Comparison of ENCODE assay signal across 9 cellular contexts in genomic region chr10:1043532-1043995, GRCh38. TPM values are rescaled to one million over a fixed set of nuclear protein-coding genes. Genes with fewer than 3 reads are reported as not detected.
DNase-seq lines count a peak whose midpoint lies in the region; ATAC-seq and TF ChIP-seq lines count a peak whose summit lies in the region.
"Had no signal": no experiment of that assay in that cellular context is flagged by ENCODE, and none has a peak within 500 bp of the region (broad histone marks: within the 10 kb centered on the region; RNA-seq: fewer than 3 reads in every experiment).

No MANE protein-coding gene starts in this region.

- H3K4me1 ChIP-seq in psoas muscle: peaks cover 48% of the 10 kb centered on the region

- TF ChIP-seq CTCF in GM12864 (IDR thresholded peaks at IDR 0.05; ENCODE audit: low read depth, low read length, missing control alignments): no peak
- no peak for TF ChIP-seq CTCF in psoas muscle (IDR thresholded peaks at IDR 0.05)

- no peaks in the 10 kb centered on the region for H3K9me3 ChIP-seq in psoas muscle

- peaks cover 0 to 49% of the 10 kb centered on the region in 2 donors for H3K36me3 ChIP-seq in psoas muscle (ENCODE audit: insufficient read depth in 1 of 2, low read depth in 1 of 2)

- no peaks in the 10 kb centered on the region for H3K27me3 ChIP-seq in psoas muscle (ENCODE audit: insufficient read depth in 3 of 3, low read length in 2 of 3)

- ATAC-seq in GM21423 (IDR thresholded peaks at IDR 0.05; ENCODE audit: unreplicated experiment) (peak; percentile 53), psoas muscle (peak; percentile 13 to 58 (median 50))

- DNase-seq in GM12864 (ENCODE audit: low read depth) (peak; percentile 60), KG1 (lab: John Stamatoyannopoulos, UW) (peak; percentile 64), dermis blood vessel endothelial cell (peak; percentile 59), psoas muscle (peak; percentile 28 to 66), NCI-H1092 (lab: John Stamatoyannopoulos, UW) (no peak), NCI-H345 (lab: John Stamatoyannopoulos, UW) (no peak), NCI-H146 (lab: John Stamatoyannopoulos, UW) (no peak)

- intact Hi-C loops in psoas muscle (cut with DNase I): no loop called here

- H3K4me3 ChIP-seq in GM12864 (ENCODE audit: low read depth, low read length) (peak overlapping the region; percentile 35), psoas muscle (peak overlapping the region; percentile 47)

- WGBS in psoas muscle, 3 donors: 33 to 57% (median 33%) methylated on average over 12 of the region's 12 CpGs

- peak overlapping the region; percentile 81 for H3K27ac ChIP-seq in psoas muscle

RNA-seq across cellular contexts. Expression of gene IDI1, which starts 5.4 kb away (rescaled TPM):
- 59.6 and 95.5 TPM in 2 replicates for total RNA-seq in dermis blood vessel endothelial cell
- total RNA-seq in psoas muscle: 10 to 100 TPM; 49.3 to 61.3 (median 55.3) TPM
- 100 to 1,000 TPM in 2 of 3 donors, 10 to 100 TPM in 1; 42.8 to 137 (median 111) TPM for polyA plus RNA-seq in psoas muscle

RNA-seq across cellular contexts. Expression of gene WDR37, which starts 12.6 kb away (rescaled TPM):
- total RNA-seq in dermis blood vessel endothelial cell: 18.5 and 24.3 TPM in 2 replicates
- total RNA-seq in psoas muscle: 10 to 100 TPM; 17.2 to 28.3 (median 21.4) TPM
- polyA plus RNA-seq in psoas muscle: 10 to 100 TPM in 1 of 3 donors, 1 to 10 TPM in 2; 6.8 to 14.1 (median 9.7) TPM

RNA-seq across cellular contexts. Expression of gene IDI2, which starts 17.9 kb away (rescaled TPM):
- total RNA-seq in dermis blood vessel endothelial cell: not detected in 2 replicates
- 100 to 1,000 TPM; 107 to 182 (median 144) TPM for total RNA-seq in psoas muscle
- 100 to 1,000 TPM in 2 of 3 donors, 10 to 100 TPM in 1; 16.6 to 180 (median 133) TPM for polyA plus RNA-seq in psoas muscle
- total RNA-seq: astrocyte had no signal

RNA-seq across cellular contexts. Expression of gene GTPBP4, which starts 55.3 kb away (rescaled TPM):
- total RNA-seq in dermis blood vessel endothelial cell (40.0 and 42.0 TPM in 2 replicates), psoas muscle (10 to 100 TPM; 36.3 to 77.4 (median 68.5) TPM)
- 100 to 1,000 TPM in 1 of 3 donors, 10 to 100 TPM in 2; 44.2 to 134 (median 70.2) TPM for polyA plus RNA-seq in psoas muscle

Comparison
In these comparisons a context has a peak if more than half of its experiments do, and no peak if none do; other contexts are left out.
1. DNase-seq: peak in GM12864 (single experiment), KG1 (single experiment), dermis blood vessel endothelial cell (single experiment) and psoas muscle (2 of 2); none in NCI-H1092 (single experiment), NCI-H345 (single experiment) and NCI-H146 (single experiment).
2. RNA of gene IDI2, which starts 17.9 kb away (total RNA-seq): 107 to 182 TPM in psoas muscle; not detected in dermis blood vessel endothelial cell; every median in the first group is over 100 times any median in the second.